Comparison of ENCODE assay signal across 2 cellular contexts in the genomic region with DNA sequence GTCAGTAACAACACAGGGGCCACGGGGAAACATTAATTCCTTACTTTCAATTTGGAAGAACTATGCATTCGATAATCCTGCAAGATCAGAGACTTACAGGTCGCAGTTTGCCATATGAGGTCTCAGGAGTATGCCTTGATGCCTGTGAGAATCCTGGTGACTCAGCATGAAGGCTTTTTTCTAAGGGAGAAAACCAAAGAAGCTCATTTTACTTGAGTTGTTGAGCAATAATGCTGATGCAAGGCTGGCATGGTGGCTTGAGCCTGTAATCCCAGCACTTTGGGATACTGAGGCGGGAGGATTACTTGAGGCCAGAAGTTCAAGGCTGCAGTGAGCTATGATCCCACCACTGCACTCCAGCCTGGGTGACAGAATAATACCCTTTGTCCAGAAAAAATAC.
TF ChIP-seq lines count a peak whose summit lies in the region.

No MANE protein-coding gene starts in this region.

TF ChIP-seq in HepG2, 621 proteins besides CTCF, POLR2A, EP300 and RAD21 (continued from another document):
- no peak for TF ChIP-seq MLX (CRISPR knock-in tag; IDR thresholded peaks at IDR 0.05)
- no peak for TF ChIP-seq ARHGAP35 (CRISPR knock-in tag; IDR thresholded peaks at IDR 0.05; ENCODE audit: borderline replicate concordance)

TF ChIP-seq in SK-N-SH treated with all-trans-retinoic acid at 6 μM for 48 hours, 23 proteins besides CTCF, POLR2A, EP300 and RAD21 (continued from another document):
- TF ChIP-seq CREB5 (CRISPR knock-in tag; IDR thresholded peaks at IDR 0.05; ENCODE audit: low read depth): no peak
- TF ChIP-seq ZFP3 (CRISPR knock-in tag; IDR thresholded peaks at IDR 0.05): no peak
- TF ChIP-seq GLIS3 (CRISPR knock-in tag; IDR thresholded peaks at IDR 0.05): no peak
- TF ChIP-seq ZNF70 (CRISPR knock-in tag; IDR thresholded peaks at IDR 0.05): no peak
- no peak for TF ChIP-seq ZNF565 (CRISPR knock-in tag; conservative IDR thresholded peaks at IDR 0.05; ENCODE audit: low read depth)
- no peak for TF ChIP-seq TOX (CRISPR knock-in tag; IDR thresholded peaks at IDR 0.05; ENCODE audit: borderline replicate concordance)
- no peak for TF ChIP-seq RARB (CRISPR knock-in tag; IDR thresholded peaks at IDR 0.05)
- TF ChIP-seq ISL1 (CRISPR knock-in tag; IDR thresholded peaks at IDR 0.05): no peak
- no peak for TF ChIP-seq TSHZ2 (CRISPR knock-in tag; IDR thresholded peaks at IDR 0.05)
- no peak for TF ChIP-seq CSDC2 (CRISPR knock-in tag; IDR thresholded peaks at IDR 0.05)
- TF ChIP-seq SNAI2 (CRISPR knock-in tag; IDR thresholded peaks at IDR 0.05): no peak
- TF ChIP-seq TCF4 (CRISPR knock-in tag; IDR thresholded peaks at IDR 0.05; ENCODE audit: borderline replicate concordance): no peak
